In genomic region chr3:81684739-81685395, GRCh38 we compare ENCODE assay signal across 1 cellular context.
TF ChIP-seq lines count a peak whose summit lies in the region.

No MANE protein-coding gene starts in this region.

TF ChIP-seq in K562, 482 proteins besides CTCF, POLR2A, EP300 and RAD21 (continued from another document and continues in another):
- TF ChIP-seq THRA (IDR thresholded peaks at IDR 0.05), result no peak
- no peak for TF ChIP-seq ZNF57 (CRISPR knock-in tag; IDR thresholded peaks at IDR 0.05)
- TF ChIP-seq NR4A1 (CRISPR knock-in tag; IDR thresholded peaks at IDR 0.05), result no peak
- TF ChIP-seq NR4A1 (tag; IDR thresholded peaks at IDR 0.05), result no peak
- no peak for TF ChIP-seq ZBTB33 (CRISPR knock-in tag; IDR thresholded peaks at IDR 0.05)
- TF ChIP-seq FOXK2 (conservative IDR thresholded peaks at IDR 0.05 in 1 of 2, IDR thresholded peaks at IDR 0.05 in 1 of 2; ENCODE audit: low read depth in 2 of 2), result peak in 1 of 2 experiments; percentile 41; a peak in 1 of 4 replicates
- no peak for TF ChIP-seq ZNF407 (IDR thresholded peaks at IDR 0.05; ENCODE audit: low read depth)
- no peak for TF ChIP-seq SP2 (IDR thresholded peaks at IDR 0.05; ENCODE audit: extremely low read depth, low read depth, low read length, poor library complexity, severe bottlenecking)
- TF ChIP-seq MYNN (IDR thresholded peaks at IDR 0.05), result no peak
- TF ChIP-seq MYNN (CRISPR knock-in tag; IDR thresholded peaks at IDR 0.05), result no peak
- no peak for TF ChIP-seq HDAC6 (IDR thresholded peaks at IDR 0.05; ENCODE audit: low read depth, low read length)
- TF ChIP-seq ZNF239 (CRISPR knock-in tag; IDR thresholded peaks at IDR 0.05), result no peak
- TF ChIP-seq FOXK1 (CRISPR knock-in tag; IDR thresholded peaks at IDR 0.05; ENCODE audit: borderline replicate concordance), result no peak
- no peak for TF ChIP-seq JUN (IDR thresholded peaks at IDR 0.05; ENCODE audit: borderline replicate concordance, low read depth, low read length)
- no peak for TF ChIP-seq JUN (CRISPR knock-in tag; IDR thresholded peaks at IDR 0.05; ENCODE audit: borderline replicate concordance)
- TF ChIP-seq ZNF311 (CRISPR knock-in tag; IDR thresholded peaks at IDR 0.05), result no peak
- no peak for TF ChIP-seq PHF20 (IDR thresholded peaks at IDR 0.05; ENCODE audit: partially characterized antibody)
- no peak for TF ChIP-seq ZBTB8A (IDR thresholded peaks at IDR 0.05; ENCODE audit: partially characterized antibody)
- no peak for TF ChIP-seq ZNF77 (CRISPR knock-in tag; IDR thresholded peaks at IDR 0.05)
- TF ChIP-seq MLX (CRISPR knock-in tag; conservative IDR thresholded peaks at IDR 0.05), result no peak
- no peak for TF ChIP-seq CREBBP (IDR thresholded peaks at IDR 0.05; ENCODE audit: low read depth, low read length)
- peak; percentile 51 for TF ChIP-seq FOSL1 (tag; conservative IDR thresholded peaks at IDR 0.05)
- no peak for TF ChIP-seq DDX20 (tag; IDR thresholded peaks at IDR 0.05; ENCODE audit: low read depth)
- TF ChIP-seq MLLT1 (IDR thresholded peaks at IDR 0.05), result no peak
- TF ChIP-seq SMAD1 (IDR thresholded peaks at IDR 0.05; ENCODE audit: low read depth, low read length, partially characterized antibody), result no peak
- no peak for TF ChIP-seq RUNX1 (IDR thresholded peaks at IDR 0.05; ENCODE audit: low read depth)
- TF ChIP-seq NCOR1 (IDR thresholded peaks at IDR 0.05), result peak; percentile 21; the same call in 1 of the 2 replicates
- no peak for TF ChIP-seq ZNF780A (CRISPR knock-in tag; IDR thresholded peaks at IDR 0.05)
- no peak for TF ChIP-seq SAFB (IDR thresholded peaks at IDR 0.05; ENCODE audit: borderline replicate concordance, low read depth, low read length)
- TF ChIP-seq GATAD2A (IDR thresholded peaks at IDR 0.05), result no peak
- no peak for TF ChIP-seq CHD4 (IDR thresholded peaks at IDR 0.05; ENCODE audit: insufficient read depth, insufficient replicate concordance, low read depth, low read length, poor library complexity, severe bottlenecking)
- TF ChIP-seq DACH1 (IDR thresholded peaks at IDR 0.05; ENCODE audit: partially characterized antibody), result no peak
- TF ChIP-seq SMARCC2 (IDR thresholded peaks at IDR 0.05; ENCODE audit: low read depth), result 0 out of 2 replicates have a peak, but pooled peaks have one; percentile 31
- no peak for TF ChIP-seq BDP1 (IDR thresholded peaks at IDR 0.05; ENCODE audit: insufficient read depth, insufficient read length)
- TF ChIP-seq BRF1 (IDR thresholded peaks at IDR 0.05; ENCODE audit: borderline replicate concordance, extremely low read depth, insufficient read length), result no peak
- no peak for TF ChIP-seq ZNF124 (CRISPR knock-in tag; IDR thresholded peaks at IDR 0.05)
- no peak for TF ChIP-seq PRDM10 (IDR thresholded peaks at IDR 0.05; ENCODE audit: partially characterized antibody)
- no peak for TF ChIP-seq ZNF518B (CRISPR knock-in tag; IDR thresholded peaks at IDR 0.05)
